ENCODE assay signal across 19 cellular contexts in the genomic region with DNA sequence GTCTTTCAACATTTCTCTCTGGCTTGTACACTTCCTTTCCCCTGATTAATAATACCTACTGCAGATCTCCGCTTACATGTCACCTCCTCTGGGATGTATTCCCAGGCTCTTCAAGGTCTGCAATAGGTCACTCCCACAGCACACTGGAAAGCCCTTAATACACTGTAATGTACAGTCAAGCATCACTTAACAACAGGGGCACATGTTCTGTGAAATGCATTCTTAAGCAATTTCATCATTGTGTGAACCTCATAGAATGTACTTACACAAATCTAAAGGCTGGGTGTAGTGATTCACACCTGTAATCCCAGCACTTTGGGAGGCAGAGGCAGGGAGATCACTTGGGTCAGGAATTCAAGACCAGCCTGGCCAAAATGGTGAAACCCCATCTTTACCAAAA. TPM values are rescaled to one million over a fixed set of nuclear protein-coding genes. Genes with fewer than 3 reads are reported as not detected.
DNase-seq lines count a peak whose midpoint lies in the region; ATAC-seq, FAIRE-seq and TF ChIP-seq lines count a peak whose summit lies in the region.
"Had no signal": no experiment of that assay in that cellular context is flagged by ENCODE, and none has a peak within 500 bp of the region (broad histone marks: within the 10 kb centered on the region; RNA-seq: fewer than 3 reads in every experiment).

No MANE protein-coding gene starts in this region.

- H3K36me3 ChIP-seq in keratinocyte (ENCODE audit: control insufficient read depth in 2 of 2, extremely low read depth in 1 of 2, insufficient read depth in 2 of 2, low read length in 2 of 2) (peaks cover 9 to 13% of the 10 kb centered on the region in 2 experiments), upper lobe of right lung (peaks cover 38% of the 10 kb centered on the region)

- TF ChIP-seq CTCF in keratinocyte (optimal IDR thresholded peaks at IDR 0.05 in 1 of 3, IDR thresholded peaks at IDR 0.05 in 1 of 3, conservative IDR thresholded peaks at IDR 0.05 in 1 of 3; ENCODE audit: extremely low read depth in 1 of 3, insufficient read depth in 2 of 3, low read length in 3 of 3), result no peak
- TF ChIP-seq CTCF in upper lobe of right lung (IDR thresholded peaks at IDR 0.05), result no peak

- no peaks in the 10 kb centered on the region for H3K27me3 Mint-ChIP-seq in activated T-cell treated with anti-CD3 and anti-CD28 coated beads, Interleukin-2, amount 50 U/mL, for 24 hours
- H3K27me3 Mint-ChIP-seq: IgD-negative memory B cell; stimulated activated memory B cell treated with anti-CD40 and anti-IgM and Interleukin-4, amounts not matched to agents 10 μg/mL and 1 μg/mL and 100 μg/mL, for 72 hours had no signal

- H3K4me1 ChIP-seq in keratinocyte (ENCODE audit: control insufficient read depth, extremely low read depth, insufficient read depth, low read length), result peaks cover 19% of the 10 kb centered on the region
- peaks cover 21% of the 10 kb centered on the region for H3K4me1 ChIP-seq in upper lobe of right lung

- dilution Hi-C loops in keratinocyte (cut with MboI; ENCODE audit: extremely low pct_ligation_motif_present, low sequenced_read_pairs), result no loop called here

- H3K27me3 ChIP-seq in keratinocyte (ENCODE audit: control insufficient read depth, extremely low read depth, insufficient read depth, low read length) (no peaks in the 10 kb centered on the region), upper lobe of right lung (no peaks in the 10 kb centered on the region)
- H3K27me3 ChIP-seq: transverse colon had no signal

- H3K27ac ChIP-seq in keratinocyte (ENCODE audit: control insufficient read depth, insufficient read depth, low read length), result peak overlapping the region; percentile 28
- H3K27ac ChIP-seq in upper lobe of right lung, result no peak overlapping the region
- H3K27ac ChIP-seq: transverse colon had no signal

- no peak overlapping the region for H2AFZ ChIP-seq in keratinocyte (ENCODE audit: control insufficient read depth, low read length)

- H3K27ac Mint-ChIP-seq in activated T-cell treated with anti-CD3 and anti-CD28 coated beads, Interleukin-2, amount 50 U/mL, for 24 hours, result peak overlapping the region; percentile 39
- H3K27ac Mint-ChIP-seq: CD8-positive, alpha-beta T cell; IgD-negative memory B cell; stimulated activated memory B cell treated with anti-CD40 and anti-IgM and Interleukin-4, amounts not matched to agents 10 μg/mL and 1 μg/mL and 100 μg/mL, for 72 hours had no signal

- no peak for FAIRE-seq in keratinocyte (lab: Jason Lieb, UNC)
- FAIRE-seq: G401.6, islet of Langerhans, small intestine had no signal

- DNase-seq in activated T-cell treated with anti-CD3 and anti-CD28 coated beads, Interleukin-2, amount 50 U/mL, for 24 hours, result no peak
- no peak for DNase-seq in activated T-cell treated with anti-CD3 and anti-CD28 coated beads, Interleukin-2, amount 50 U/mL, for 1 hour
- DNase-seq in amniotic epithelial cell (ENCODE audit: low read depth), result peak; percentile 99
- DNase-seq in keratinocyte (ENCODE audit: low read depth, low spot score), result peak; percentile 35
- no peak for DNase-seq in upper lobe of right lung
- DNase-seq in GDM1 (lab: John Stamatoyannopoulos, UW), result no peak
- no peak for DNase-seq in NCI-H82 treated with DMSO at 0.1 percent for 48 hours (lab: John Stamatoyannopoulos, UW; ENCODE audit: unreplicated experiment)
- DNase-seq: activated CD4-positive, alpha-beta T cell treated with anti-CD3 and anti-CD28 coated beads for 48 hours; CD8-positive, alpha-beta T cell; NCI-H1092; small intestine; T-helper 9 cell; transverse colon had no signal

- H3K9me3 ChIP-seq in keratinocyte (ENCODE audit: control insufficient read depth, low read depth, low read length) (no peaks in the 10 kb centered on the region), upper lobe of right lung (no peaks in the 10 kb centered on the region)
- H3K9me3 ChIP-seq: transverse colon had no signal

- H3K4me3 ChIP-seq in keratinocyte (ENCODE audit: control insufficient read depth in 2 of 3, extremely low read depth in 1 of 3, insufficient read depth in 2 of 3, low read depth in 1 of 3, low read length in 3 of 3) (no peak overlapping the region), upper lobe of right lung (no peak overlapping the region)
- H3K4me3 ChIP-seq: transverse colon had no signal

- no peak overlapping the region for H3K9ac ChIP-seq in keratinocyte (ENCODE audit: control insufficient read depth, extremely low read depth, insufficient read depth, low read length)

- peaks cover 30% of the 10 kb centered on the region for H3K4me1 Mint-ChIP-seq in activated T-cell treated with anti-CD3 and anti-CD28 coated beads, Interleukin-2, amount 50 U/mL, for 24 hours (ENCODE audit: low read depth)

- intact Hi-C loops in upper lobe of right lung (cut with DNase I), result no loop called here

- H3K4me2 ChIP-seq in keratinocyte (ENCODE audit: control insufficient read depth, extremely low read depth, insufficient read depth, low read depth, low read length), result no peak overlapping the region

- no peaks in the 10 kb centered on the region for H4K20me1 ChIP-seq in keratinocyte (ENCODE audit: control insufficient read depth, extremely low read depth, insufficient read depth, low read length)

- no peak overlapping the region for H3K4me3 Mint-ChIP-seq in activated T-cell treated with anti-CD3 and anti-CD28 coated beads, Interleukin-2, amount 50 U/mL, for 24 hours
- H3K4me3 Mint-ChIP-seq: CD8-positive, alpha-beta T cell; stimulated activated memory B cell treated with anti-CD40 and anti-IgM and Interleukin-4, amounts not matched to agents 10 μg/mL and 1 μg/mL and 100 μg/mL, for 72 hours had no signal

- H3K9me3 Mint-ChIP-seq in activated T-cell treated with anti-CD3 and anti-CD28 coated beads, Interleukin-2, amount 50 U/mL, for 24 hours, result no peaks in the 10 kb centered on the region
- H3K9me3 Mint-ChIP-seq: activated naive CD4-positive, alpha-beta T cell treated with anti-CD3 and anti-CD28 coated beads, Interleukin-2, amount 50 U/mL, for 72 hours; CD8-positive, alpha-beta T cell; IgD-negative memory B cell; stimulated activated memory B cell treated with anti-CD40 and anti-IgM and Interleukin-4, amounts not matched to agents 10 μg/mL and 1 μg/mL and 100 μg/mL, for 72 hours had no signal

- ATAC-seq in upper lobe of right lung (peak; percentile 18), GM18873 (IDR thresholded peaks at IDR 0.05; ENCODE audit: low FRiP score, unreplicated experiment) (no peak)
- ATAC-seq: activated naive CD4-positive, alpha-beta T cell treated with anti-CD3 and anti-CD28 coated beads, Interleukin-2, amount 50 U/mL, for 72 hours; CD8-positive, alpha-beta T cell; stimulated activated memory B cell treated with anti-CD40 and anti-IgM and Interleukin-4, amounts not matched to agents 10 μg/mL and 1 μg/mL and 100 μg/mL, for 72 hours had no signal

- peaks cover 5% of the 10 kb centered on the region for H3K9me1 ChIP-seq in keratinocyte (ENCODE audit: control insufficient read depth, extremely low read depth, insufficient read depth, low read length)

- peaks cover 80% of the 10 kb centered on the region for H3K36me3 Mint-ChIP-seq in activated T-cell treated with anti-CD3 and anti-CD28 coated beads, Interleukin-2, amount 50 U/mL, for 24 hours (ENCODE audit: low read depth)

- peaks cover 20% of the 10 kb centered on the region for H3K79me2 ChIP-seq in keratinocyte (ENCODE audit: control insufficient read depth, insufficient read depth, low read length)

RNA-seq across cellular contexts. Expression of gene COX15, which starts 1.9 kb away (rescaled TPM):
- 16.8 to 28.4 TPM (median 27.1 TPM) in 3 replicates for polyA plus RNA-seq in keratinocyte
- 5.2 TPM for polyA plus RNA-seq in keratinocyte (2011; ENCODE audit: low read depth)
- 16.2 and 20.0 TPM in 2 replicates for polyA plus RNA-seq in keratinocyte (2011; cell fraction: cytosol; rRNA removed)
- 21.1 and 22.9 TPM in 2 replicates for polyA plus RNA-seq in keratinocyte (2011; cell fraction: nucleus; rRNA removed)
- 13.9 and 25.0 TPM in 2 replicates for polyA plus RNA-seq in keratinocyte (2012; ENCODE audit: low replicate concordance)
- polyA minus RNA-seq in keratinocyte, result 12.0 to 21.9 TPM (median 15.9 TPM) in 3 replicates
- 11.1 TPM for polyA minus RNA-seq in keratinocyte (2011; cell fraction: cytosol; rRNA and poly(A)+ RNA removed)
- 6.9 and 14.4 TPM in 2 replicates for polyA minus RNA-seq in keratinocyte (2011; cell fraction: nucleus; rRNA and poly(A)+ RNA removed)
- total RNA-seq in upper lobe of right lung, result 32.2 TPM

RNA-seq across cellular contexts. Expression of gene CUTC, which starts 2.0 kb away (rescaled TPM):
- 16.7 to 29.5 TPM (median 24.3 TPM) in 3 replicates for polyA plus RNA-seq in keratinocyte
- 17.5 TPM for polyA plus RNA-seq in keratinocyte (2011; ENCODE audit: low read depth)
- 18.6 and 22.1 TPM in 2 replicates for polyA plus RNA-seq in keratinocyte (2011; cell fraction: cytosol; rRNA removed)
- 22.3 and 28.0 TPM in 2 replicates for polyA plus RNA-seq in keratinocyte (2011; cell fraction: nucleus; rRNA removed)
- polyA plus RNA-seq in keratinocyte (2012; ENCODE audit: low replicate concordance), result 18.6 and 25.9 TPM in 2 replicates
- polyA minus RNA-seq in keratinocyte, result 10.7 to 15.8 TPM (median 11.1 TPM) in 3 replicates
- 9.0 TPM for polyA minus RNA-seq in keratinocyte (2011; cell fraction: cytosol; rRNA and poly(A)+ RNA removed)
- polyA minus RNA-seq in keratinocyte (2011; cell fraction: nucleus; rRNA and poly(A)+ RNA removed), result 10.0 and 16.6 TPM in 2 replicates
- total RNA-seq in upper lobe of right lung, result 15.8 TPM

RNA-seq across cellular contexts. Expression of gene ABCC2, which starts 52.4 kb away (rescaled TPM):
- 2.3 to 3.3 TPM (median 2.5 TPM) in 3 replicates for polyA plus RNA-seq in keratinocyte
- polyA plus RNA-seq in keratinocyte (2011; ENCODE audit: low read depth), result 2.2 TPM
- polyA plus RNA-seq in keratinocyte (2011; cell fraction: cytosol; rRNA removed), result 0.71 and 1.8 TPM in 2 replicates
- 8.4 and 8.6 TPM in 2 replicates for polyA plus RNA-seq in keratinocyte (2011; cell fraction: nucleus; rRNA removed)
- polyA plus RNA-seq in keratinocyte (2012; ENCODE audit: low replicate concordance), result 1.1 and 1.3 TPM in 2 replicates
- 2.7 to 8.1 TPM (median 7.4 TPM) in 3 replicates for polyA minus RNA-seq in keratinocyte
- 4.6 TPM for polyA minus RNA-seq in keratinocyte (2011; cell fraction: cytosol; rRNA and poly(A)+ RNA removed)
- 7.6 and 15.6 TPM in 2 replicates for polyA minus RNA-seq in keratinocyte (2011; cell fraction: nucleus; rRNA and poly(A)+ RNA removed)
- 1.1 TPM for total RNA-seq in upper lobe of right lung

Comparison
In these comparisons a context has a peak if more than half of its experiments do, and no peak if none do; other contexts are left out.
1. DNase-seq: peak in amniotic epithelial cell (single experiment) and keratinocyte (single experiment); none in activated T-cell treated with anti-CD3 and anti-CD28 coated beads, Interleukin-2, amount 50 U/mL, for 24 hours (single experiment), activated T-cell treated with anti-CD3 and anti-CD28 coated beads, Interleukin-2, amount 50 U/mL, for 1 hour (single experiment), upper lobe of right lung (single experiment), GDM1 (single experiment) and NCI-H82 treated with DMSO at 0.1 percent for 48 hours (single experiment).